29 cellular contexts compared by ENCODE assay signal in genomic region chr3:127814325-127814781, GRCh38. TPM values are rescaled to one million over a fixed set of nuclear protein-coding genes. Genes with fewer than 3 reads are reported as not detected.
A peak's percentile ranks its signal among the peaks of the same experiment; 100 is the strongest.
DNase-seq lines count a peak whose midpoint lies in the region; FAIRE-seq and TF ChIP-seq lines count a peak whose summit lies in the region.
"Had no signal": no experiment of that assay in that cellular context is flagged by ENCODE, and none has a peak within 500 bp of the region (broad histone marks: within the 10 kb centered on the region; RNA-seq: fewer than 3 reads in every experiment).

No MANE protein-coding gene starts in this region.

- H3K4me3 Mint-ChIP-seq in neural progenitor cell: no peak overlapping the region
- no peak overlapping the region for H3K4me3 Mint-ChIP-seq in activated naive CD4-positive, alpha-beta T cell treated with anti-CD3 and anti-CD28 coated beads, Interleukin-2, amount 10 ng/mL, durations not matched to agents 7 days and 5 days
- H3K4me3 Mint-ChIP-seq: activated CD4-positive, alpha-beta T cell treated with anti-CD3 and anti-CD28 coated beads, Interleukin-2, amount 10 ng/mL, durations not matched to agents 7 days and 5 days; activated CD8-positive, alpha-beta memory T cell treated with anti-CD3 and anti-CD28 coated beads, Interleukin-2, amount 10 ng/mL, durations not matched to agents 7 days and 5 days; activated naive CD4-positive, alpha-beta T cell treated with anti-CD3 and anti-CD28 coated beads for 36 hours; CD14-positive monocyte; naive thymus-derived CD8-positive, alpha-beta T cell had no signal

- H3F3A ChIP-seq in neural progenitor cell (ENCODE audit: low read depth): no peaks in the 10 kb centered on the region

- CTCF ChIA-PET in activated naive CD4-positive, alpha-beta T cell treated with anti-CD3 and anti-CD28 coated beads, Interleukin-2, amount 10 ng/mL, durations not matched to agents 7 days and 5 days (lab: Charles Lee): no interaction called here

- TF ChIP-seq POLR2A in Peyer's patch (IDR thresholded peaks at IDR 0.05) (no peak), prostate gland (IDR thresholded peaks at IDR 0.05) (no peak)

- intact Hi-C loops in kidney (cut with DNase I) (no loop called here), prostate gland (cut with DNase I) (loop anchor here (10.0 kb wide), 1 partner anchor 220 kb away; the partner anchor contains the start of genes MCM2 and TPRA1)

- DNase-seq in Peyer's patch (no peak), midbrain (lab: John Stamatoyannopoulos, UW) (peak; percentile 23), superior temporal gyrus (ENCODE audit: extremely low spot score) (peak; percentile 54), neural progenitor cell (ENCODE audit: low spot score) (no peak), kidney (no peak), prostate gland (ENCODE audit: low spot score) (no peak)
- DNase-seq in activated naive CD4-positive, alpha-beta T cell treated with anti-CD3 and anti-CD28 coated beads, Interleukin-2, amount 10 ng/mL, durations not matched to agents 7 days and 5 days: no peak
- DNase-seq: activated CD4-positive, alpha-beta T cell treated with anti-CD3 and anti-CD28 coated beads, Interleukin-2, amount 10 ng/mL, durations not matched to agents 7 days and 5 days; activated naive CD4-positive, alpha-beta T cell treated with anti-CD3 and anti-CD28 coated beads for 36 hours; aorta; central memory CD4-positive, alpha-beta T cell; H7; mammary epithelial cell; naive thymus-derived CD8-positive, alpha-beta T cell; NCI-H1105 treated with DMSO at 0.1 percent for 48 hours; NCI-H2029 treated with DMSO at 0.1 percent for 48 hours; NCI-H226; NCI-H82; right cardiac atrium; stimulated activated naive CD4-positive, alpha-beta T cell treated with Interleukin-2 at 50 U/mL for 16 hours; T-helper 9 cell; upper lobe of left lung; WERI-Rb-1 had no signal

- H3K4me3 ChIP-seq in Peyer's patch: no peak overlapping the region
- no peak overlapping the region for H3K4me3 ChIP-seq in neural progenitor cell
- no peak overlapping the region for H3K4me3 ChIP-seq in kidney (ENCODE audit: low read length in 2 of 2)
- no peak overlapping the region for H3K4me3 ChIP-seq in prostate gland
- H3K4me3 ChIP-seq: upper lobe of left lung had no signal

- H3K9me3 ChIP-seq in Peyer's patch (no peaks in the 10 kb centered on the region), neural progenitor cell (ENCODE audit: low read depth) (no peaks in the 10 kb centered on the region), kidney (ENCODE audit: control insufficient read depth in 1 of 2, low read length in 2 of 2) (no peaks in the 10 kb centered on the region), prostate gland (no peaks in the 10 kb centered on the region)
- H3K9me3 ChIP-seq: upper lobe of left lung had no signal

- 22% methylated on average over 2 of the region's 2 CpGs for WGBS in prostate gland

- peaks cover 0 to 30% (median 0%) of the 10 kb centered on the region in 3 donors for H3K36me3 ChIP-seq in Peyer's patch
- H3K36me3 ChIP-seq in neural progenitor cell: no peaks in the 10 kb centered on the region
- H3K36me3 ChIP-seq in kidney (ENCODE audit: control insufficient read depth in 1 of 2, insufficient read depth in 2 of 2, low read length in 2 of 2): peaks cover 4 to 12% of the 10 kb centered on the region in 2 donors
- H3K36me3 ChIP-seq in prostate gland: no peaks in the 10 kb centered on the region
- H3K36me3 ChIP-seq: WERI-Rb-1 had no signal

- peaks cover 3% of the 10 kb centered on the region for H3K9me3 Mint-ChIP-seq in neural progenitor cell
- H3K9me3 Mint-ChIP-seq in activated naive CD4-positive, alpha-beta T cell treated with anti-CD3 and anti-CD28 coated beads, Interleukin-2, amount 10 ng/mL, durations not matched to agents 7 days and 5 days: no peaks in the 10 kb centered on the region
- H3K9me3 Mint-ChIP-seq: activated CD4-positive, alpha-beta T cell treated with anti-CD3 and anti-CD28 coated beads, Interleukin-2, amount 10 ng/mL, durations not matched to agents 7 days and 5 days; activated naive CD4-positive, alpha-beta T cell treated with anti-CD3 and anti-CD28 coated beads for 36 hours; naive thymus-derived CD8-positive, alpha-beta T cell had no signal

- no peak for TF ChIP-seq CTCF in Peyer's patch (IDR thresholded peaks at IDR 0.05)
- no peak for TF ChIP-seq CTCF in neural progenitor cell (IDR thresholded peaks at IDR 0.05)
- TF ChIP-seq CTCF in kidney (IDR thresholded peaks at IDR 0.05; ENCODE audit: borderline replicate concordance, extremely low read depth, insufficient read depth): no peak
- no peak for TF ChIP-seq CTCF in prostate gland (IDR thresholded peaks at IDR 0.05)

- H3K4me1 Mint-ChIP-seq in neural progenitor cell: peaks cover 7% of the 10 kb centered on the region
- no peaks in the 10 kb centered on the region for H3K4me1 Mint-ChIP-seq in activated naive CD4-positive, alpha-beta T cell treated with anti-CD3 and anti-CD28 coated beads, Interleukin-2, amount 10 ng/mL, durations not matched to agents 7 days and 5 days
- H3K4me1 Mint-ChIP-seq: activated CD4-positive, alpha-beta T cell treated with anti-CD3 and anti-CD28 coated beads, Interleukin-2, amount 10 ng/mL, durations not matched to agents 7 days and 5 days; activated CD8-positive, alpha-beta memory T cell treated with anti-CD3 and anti-CD28 coated beads, Interleukin-2, amount 10 ng/mL, durations not matched to agents 7 days and 5 days; naive thymus-derived CD8-positive, alpha-beta T cell had no signal

- H3K4me1 ChIP-seq in Peyer's patch (peaks cover 0 to 47% (median 9%) of the 10 kb centered on the region in 4 donors), neural progenitor cell (no peaks in the 10 kb centered on the region), kidney (ENCODE audit: control insufficient read depth in 1 of 2, insufficient read depth in 1 of 2, low read depth in 1 of 2, low read length in 2 of 2) (peaks cover 12 to 20% of the 10 kb centered on the region in 2 donors), prostate gland (replicated peaks) (no peaks in the 10 kb centered on the region)

- H3K27ac Mint-ChIP-seq in neural progenitor cell: no peak overlapping the region
- H3K27ac Mint-ChIP-seq in activated naive CD4-positive, alpha-beta T cell treated with anti-CD3 and anti-CD28 coated beads, Interleukin-2, amount 10 ng/mL, durations not matched to agents 7 days and 5 days: no peak overlapping the region
- H3K27ac Mint-ChIP-seq: activated CD4-positive, alpha-beta T cell treated with anti-CD3 and anti-CD28 coated beads, Interleukin-2, amount 10 ng/mL, durations not matched to agents 7 days and 5 days; activated CD8-positive, alpha-beta memory T cell treated with anti-CD3 and anti-CD28 coated beads, Interleukin-2, amount 10 ng/mL, durations not matched to agents 7 days and 5 days; activated naive CD4-positive, alpha-beta T cell treated with anti-CD3 and anti-CD28 coated beads for 36 hours; CD14-positive monocyte; naive thymus-derived CD8-positive, alpha-beta T cell had no signal

- peak; percentile 33 for FAIRE-seq in endometrium (lab: Jason Lieb, UNC)
- no peak for FAIRE-seq in kidney (lab: Jason Lieb, UNC)
- FAIRE-seq: frontal cortex, keratinocyte had no signal

- H3K27ac ChIP-seq in Peyer's patch (peak overlapping the region in 3 of 4 donors; percentile 83 to 94 (median 89)), neural progenitor cell (no peak overlapping the region), kidney (ENCODE audit: low read depth in 2 of 2, low read length in 2 of 2) (no peak overlapping the region), prostate gland (no peak overlapping the region)
- H3K27ac ChIP-seq: epithelial cell of prostate, WERI-Rb-1 had no signal

- H2AFZ ChIP-seq in neural progenitor cell (replicated peaks): no peak overlapping the region

- H3K27me3 Mint-ChIP-seq in neural progenitor cell (ENCODE audit: insufficient read depth, low read depth): peaks cover 2% of the 10 kb centered on the region
- H3K27me3 Mint-ChIP-seq in activated naive CD4-positive, alpha-beta T cell treated with anti-CD3 and anti-CD28 coated beads, Interleukin-2, amount 10 ng/mL, durations not matched to agents 7 days and 5 days: peaks cover 69% of the 10 kb centered on the region

- H3K27me3 ChIP-seq in Peyer's patch (no peaks in the 10 kb centered on the region), neural progenitor cell (no peaks in the 10 kb centered on the region), prostate gland (replicated peaks; ENCODE audit: insufficient read depth) (no peaks in the 10 kb centered on the region)
- H3K27me3 ChIP-seq: upper lobe of left lung had no signal

- no peaks in the 10 kb centered on the region for H3K79me2 ChIP-seq in neural progenitor cell (ENCODE audit: low read depth)

- H3K4me2 ChIP-seq in neural progenitor cell: no peak overlapping the region

- H4K20me1 ChIP-seq in neural progenitor cell (ENCODE audit: low read depth): no peaks in the 10 kb centered on the region

- no peaks in the 10 kb centered on the region for H3K36me3 Mint-ChIP-seq in neural progenitor cell
- no peaks in the 10 kb centered on the region for H3K36me3 Mint-ChIP-seq in activated naive CD4-positive, alpha-beta T cell treated with anti-CD3 and anti-CD28 coated beads, Interleukin-2, amount 10 ng/mL, durations not matched to agents 7 days and 5 days
- H3K36me3 Mint-ChIP-seq: activated CD8-positive, alpha-beta memory T cell treated with anti-CD3 and anti-CD28 coated beads, Interleukin-2, amount 10 ng/mL, durations not matched to agents 7 days and 5 days; naive thymus-derived CD8-positive, alpha-beta T cell had no signal

- H3K9ac ChIP-seq in neural progenitor cell (no peak overlapping the region), kidney (ENCODE audit: low read length in 2 of 2) (no peak overlapping the region)

RNA-seq across cellular contexts. Expression of gene MGLL, which starts 8.0 kb away (rescaled TPM):
- 100 to 1,000 TPM in 3 of 4 donors, 10 to 100 TPM in 1; 56.1 to 180 (median 143) TPM for total RNA-seq in Peyer's patch
- total RNA-seq in neural progenitor cell (ENCODE audit: low replicate concordance): 0.12 and 0.15 TPM in 2 replicates
- total RNA-seq in kidney: 250 TPM
- 74.2 TPM for polyA plus RNA-seq in kidney (ENCODE audit: insufficient read depth, low read depth, low replicate concordance)
- 10 to 100 TPM; 20.0 to 31.8 TPM for total RNA-seq in prostate gland

Comparison
In these comparisons a context has a peak if more than half of its experiments do, and no peak if none do; other contexts are left out.
1. DNase-seq: peak in midbrain (single experiment) and superior temporal gyrus (single experiment); none in Peyer's patch (0 of 3), neural progenitor cell (single experiment), activated naive CD4-positive, alpha-beta T cell treated with anti-CD3 and anti-CD28 coated beads, Interleukin-2, amount 10 ng/mL, durations not matched to agents 7 days and 5 days (single experiment), kidney (single experiment) and prostate gland (single experiment).
2. H3K27ac ChIP-seq: peak in Peyer's patch (3 of 4); none in neural progenitor cell (single experiment), kidney (0 of 2) and prostate gland (0 of 2).
3. RNA of gene MGLL, which starts 8.0 kb away (total RNA-seq): 250 TPM in kidney (single experiment), 56.1 to 180 TPM in Peyer's patch and 20.0 to 31.8 TPM in prostate gland; 0.12 to 0.15 TPM in neural progenitor cell; every median in the first group is over 10 times any median in the second.